ENCODE assay signal across 8 cellular contexts in genomic region chr20:31593221-31594001, GRCh38. TPM values are rescaled to one million over a fixed set of nuclear protein-coding genes. Genes with fewer than 3 reads are reported as not detected.
A peak's percentile ranks its signal among the peaks of the same experiment; 100 is the strongest.
DNase-seq lines count a peak whose midpoint lies in the region; ATAC-seq and TF ChIP-seq lines count a peak whose summit lies in the region.

No MANE protein-coding gene starts in this region.

- TF ChIP-seq CTCF in type B pancreatic cell (conservative IDR thresholded peaks at IDR 0.05) = no peak

- CTCF ChIA-PET in activated naive CD4-positive, alpha-beta T cell treated with anti-CD3 and anti-CD28 coated beads, Interleukin-2, amount 10 ng/mL, durations not matched to agents 7 days and 5 days (lab: Charles Lee) = interaction anchor here (0.7 to 1.0 kb wide), 4 partner anchors 9 to 37 kb away, joined by 3 to 4 read pairs (median 3); no protein-coding TSS in a partner anchor

- peaks cover 38% of the 10 kb centered on the region for H3K27me3 Mint-ChIP-seq in activated naive CD4-positive, alpha-beta T cell treated with anti-CD3 and anti-CD28 coated beads, Interleukin-2, amount 10 ng/mL, durations not matched to agents 7 days and 5 days
- H3K27me3 Mint-ChIP-seq in type B pancreatic cell = no peaks in the 10 kb centered on the region

- no peak overlapping the region for H3K4me3 Mint-ChIP-seq in activated naive CD4-positive, alpha-beta T cell treated with anti-CD3 and anti-CD28 coated beads, Interleukin-2, amount 10 ng/mL, durations not matched to agents 7 days and 5 days
- peak overlapping the region; percentile 69 for H3K4me3 Mint-ChIP-seq in type B pancreatic cell

- no peaks in the 10 kb centered on the region for H3K36me3 Mint-ChIP-seq in activated naive CD4-positive, alpha-beta T cell treated with anti-CD3 and anti-CD28 coated beads, Interleukin-2, amount 10 ng/mL, durations not matched to agents 7 days and 5 days
- H3K36me3 Mint-ChIP-seq in type B pancreatic cell = no peaks in the 10 kb centered on the region

- ATAC-seq in GM21367 (IDR thresholded peaks at IDR 0.05; ENCODE audit: unreplicated experiment) = no peak

- no peaks in the 10 kb centered on the region for H3K9me3 Mint-ChIP-seq in activated naive CD4-positive, alpha-beta T cell treated with anti-CD3 and anti-CD28 coated beads, Interleukin-2, amount 10 ng/mL, durations not matched to agents 7 days and 5 days
- H3K9me3 Mint-ChIP-seq in type B pancreatic cell = no peaks in the 10 kb centered on the region

- DNase-seq in activated naive CD4-positive, alpha-beta T cell treated with anti-CD3 and anti-CD28 coated beads, Interleukin-2, amount 10 ng/mL, durations not matched to agents 7 days and 5 days = peak; percentile 31
- DNase-seq in activated naive CD4-positive, alpha-beta T cell treated with anti-CD3 and anti-CD28 coated beads, Interleukin-2, amount 50 U/mL, for 16 hours = no peak
- DNase-seq in T1000 (lab: John Stamatoyannopoulos, UW) = peak; percentile 88
- DNase-seq in hepatic stellate cell (ENCODE audit: low spot score) = peak; percentile 61
- peak; percentile 83 for DNase-seq in type B pancreatic cell (ENCODE audit: extremely low spot score, unreplicated experiment)
- no peak for DNase-seq in effector memory CD4-positive, alpha-beta T cell
- no peak for DNase-seq in NCI-H187 (lab: John Stamatoyannopoulos, UW)

- H3K4me1 ChIP-seq in effector memory CD4-positive, alpha-beta T cell (ENCODE audit: control insufficient read depth, insufficient read depth, low read length, poor library complexity, severe bottlenecking) = no peaks in the 10 kb centered on the region

- H3K4me1 Mint-ChIP-seq in activated naive CD4-positive, alpha-beta T cell treated with anti-CD3 and anti-CD28 coated beads, Interleukin-2, amount 10 ng/mL, durations not matched to agents 7 days and 5 days = peaks cover 1% of the 10 kb centered on the region
- peaks cover 49% of the 10 kb centered on the region for H3K4me1 Mint-ChIP-seq in type B pancreatic cell (ENCODE audit: unreplicated experiment)

- H3K27ac ChIP-seq in effector memory CD4-positive, alpha-beta T cell (ENCODE audit: insufficient read depth, low read length, poor library complexity, severe bottlenecking) = no peak overlapping the region

- H3K36me3 ChIP-seq in effector memory CD4-positive, alpha-beta T cell (ENCODE audit: control insufficient read depth, insufficient read depth, low read length) = no peaks in the 10 kb centered on the region

- no peaks in the 10 kb centered on the region for H3K9me3 ChIP-seq in effector memory CD4-positive, alpha-beta T cell (ENCODE audit: control insufficient read depth, low read length)

- H3K27ac Mint-ChIP-seq in activated naive CD4-positive, alpha-beta T cell treated with anti-CD3 and anti-CD28 coated beads, Interleukin-2, amount 10 ng/mL, durations not matched to agents 7 days and 5 days = no peak overlapping the region
- H3K27ac Mint-ChIP-seq in type B pancreatic cell = peak overlapping the region; percentile 85

- no peaks in the 10 kb centered on the region for H3K27me3 ChIP-seq in effector memory CD4-positive, alpha-beta T cell (replicated peaks; ENCODE audit: control insufficient read depth, insufficient read depth, low read length, poor library complexity, severe bottlenecking)

- no peak overlapping the region for H3K4me3 ChIP-seq in effector memory CD4-positive, alpha-beta T cell (ENCODE audit: insufficient read depth, low read depth, low read length, poor library complexity, severe bottlenecking)

RNA-seq across cellular contexts. Expression of gene ID1, which starts 11.7 kb away (rescaled TPM):
- 472 and 516 TPM in 2 replicates for total RNA-seq in type B pancreatic cell (ENCODE audit: low replicate concordance)

RNA-seq across cellular contexts. Expression of gene COX4I2, which starts 44.3 kb away (rescaled TPM):
- not detected in 2 replicates for total RNA-seq in type B pancreatic cell (ENCODE audit: low replicate concordance)

Comparison
In these comparisons a context has a peak if more than half of its experiments do, and no peak if none do; other contexts are left out.
1. DNase-seq: peak in activated naive CD4-positive, alpha-beta T cell treated with anti-CD3 and anti-CD28 coated beads, Interleukin-2, amount 10 ng/mL, durations not matched to agents 7 days and 5 days (single experiment), T1000 (single experiment), hepatic stellate cell (single experiment) and type B pancreatic cell (single experiment); none in activated naive CD4-positive, alpha-beta T cell treated with anti-CD3 and anti-CD28 coated beads, Interleukin-2, amount 50 U/mL, for 16 hours (single experiment), effector memory CD4-positive, alpha-beta T cell (0 of 3) and NCI-H187 (0 of 2).